Comparison of ENCODE assay signal across 8 cellular contexts in genomic region chr3:66998075-66998898, GRCh38. TPM values are rescaled to one million over a fixed set of nuclear protein-coding genes. Genes with fewer than 3 reads are reported as not detected.
DNase-seq lines count a peak whose midpoint lies in the region; ATAC-seq and TF ChIP-seq lines count a peak whose summit lies in the region.

Gene KBTBD8 (plus strand): TSS chr3:66998307. CDS start chr3:66998356, 49 bp downstream.

- H2AFZ ChIP-seq in PC-9 = peak within 1 kb of the TSS; percentile 88

- H4K20me1 ChIP-seq in PC-9 (ENCODE audit: insufficient read depth) = no peaks in the 10 kb centered on the region

- H3F3A ChIP-seq in PC-9 (ENCODE audit: insufficient read depth, low read depth) = no peaks in the 10 kb centered on the region

- in situ Hi-C loops in KBM-7 (cut with MboI; ENCODE audit: low pct_unique_long_range_greater_than_20kb, low sequenced_read_pairs) = no loop called here

- no peaks in the 10 kb centered on the region for H3K27me3 ChIP-seq in PC-9 (ENCODE audit: insufficient read depth, low read depth)

- DNase-seq in DMS53 (lab: John Stamatoyannopoulos, UW) (peak; percentile 93), KBM-7 (peak; percentile 100), PC-9 (peak; percentile 8 to 91), epithelial cell of proximal tubule (ENCODE audit: low read depth) (peak; percentile 81), mucosa of descending colon (peak; percentile 97 to 98 (median 98))
- peak; percentile 95 for DNase-seq in activated T-cell treated with anti-CD3 and anti-CD28 coated beads, Interleukin-2, amount 50 U/mL, for 1 hour
- DNase-seq in stimulated activated CD8-positive, alpha-beta memory T cell treated with anti-CD3 and anti-CD28 coated beads, Interleukin-4, amount 100 ng/mL, for 1 hour (ENCODE audit: low read depth in 2 of 2, low spot score in 1 of 2) = peak; percentile 89 to 93

- no TSS peak for BruUV-seq in PC-9 (replicated peaks; lab: Mats Ljungman, UMichigan)

- H3K36me3 ChIP-seq in PC-9 (ENCODE audit: low read depth) (no peaks in the 10 kb centered on the region), mucosa of descending colon (ENCODE audit: low read depth) (no peaks in the 10 kb centered on the region)

- H3K4me3 ChIP-seq in PC-9 = peak within 1 kb of the TSS; percentile 68
- peak within 1 kb of the TSS; percentile 78 for H3K4me3 ChIP-seq in epithelial cell of proximal tubule (ENCODE audit: low read depth, low read length)
- H3K4me3 ChIP-seq in mucosa of descending colon = peak within 1 kb of the TSS; percentile 83

- CTCF ChIA-PET in PC-9 (lab: Charles Lee) = no interaction called here

- H3K9me3 ChIP-seq in PC-9 (ENCODE audit: insufficient read depth, low read depth) = no peaks in the 10 kb centered on the region
- no peaks in the 10 kb centered on the region for H3K9me3 ChIP-seq in mucosa of descending colon

- no peaks in the 10 kb centered on the region for H3K4me1 ChIP-seq in PC-9 (replicated peaks; ENCODE audit: insufficient read depth)
- H3K4me1 ChIP-seq in mucosa of descending colon (ENCODE audit: low read depth) = peaks cover 3% of the 10 kb centered on the region

- ATAC-seq in GM21717 (IDR thresholded peaks at IDR 0.05; ENCODE audit: unreplicated experiment) (peak; percentile 93), mucosa of descending colon (peak; percentile 99)

- H3K9me2 ChIP-seq in PC-9 (ENCODE audit: insufficient read depth) = no peaks in the 10 kb centered on the region

- POLR2A ChIA-PET in PC-9 (lab: Charles Lee; ENCODE audit: unreplicated experiment) = no interaction called here

- no peaks in the 10 kb centered on the region for H3K79me2 ChIP-seq in PC-9 (ENCODE audit: low read depth)

- TF ChIP-seq CTCF in PC-9 (conservative IDR thresholded peaks at IDR 0.05) = no peak
- no peak for TF ChIP-seq CTCF in epithelial cell of proximal tubule (conservative IDR thresholded peaks at IDR 0.05; ENCODE audit: low read depth, low read length)
- no peak for TF ChIP-seq CTCF in mucosa of descending colon (IDR thresholded peaks at IDR 0.05)

- no peak within 1 kb of the TSS for H3K27ac ChIP-seq in PC-9

- H3K4me2 ChIP-seq in PC-9 = peak within 1 kb of the TSS; percentile 88

- intact Hi-C loops in PC-9 (cut with micrococcal nuclease; ENCODE audit: unreplicated experiment) = no loop called here
- intact Hi-C loops in mucosa of descending colon (cut with DNase I, micrococcal nuclease) = no loop called here

RNA-seq across cellular contexts. Expression of gene KBTBD8, which starts in this region (rescaled TPM):
- total RNA-seq in PC-9 (2021) (not detected in 2 replicates), epithelial cell of proximal tubule (0.69 and 1.8 TPM in 2 replicates), mucosa of descending colon (1 to 10 TPM; 1.9 to 2.7 (median 2.5) TPM)

Comparison
In these comparisons a context has a peak if more than half of its experiments do, and no peak if none do; other contexts are left out.
1. Peak in DNase-seq, H3K4me3 ChIP-seq and H3K4me2 ChIP-seq in PC-9; RNA of the gene not detected or under 1 TPM.
2. DNase-seq: peak in every context shown above with its lines; median percentile 100 in KBM-7; 98 in mucosa of descending colon; 95 in activated T-cell treated with anti-CD3 and anti-CD28 coated beads, Interleukin-2, amount 50 U/mL, for 1 hour; 93 in DMS53; 91 in stimulated activated CD8-positive, alpha-beta memory T cell treated with anti-CD3 and anti-CD28 coated beads, Interleukin-4, amount 100 ng/mL, for 1 hour; 81 in epithelial cell of proximal tubule; 50 in PC-9.